13 cellular contexts compared by ENCODE assay signal in genomic region chr20:45861157-45862075, GRCh38. TPM values are rescaled to one million over a fixed set of nuclear protein-coding genes. Genes with fewer than 3 reads are reported as not detected.
DNase-seq lines count a peak whose midpoint lies in the region; ATAC-seq, FAIRE-seq and TF ChIP-seq lines count a peak whose summit lies in the region.
"Had no signal": no experiment of that assay in that cellular context is flagged by ENCODE, and none has a peak within 500 bp of the region (broad histone marks: within the 10 kb centered on the region; RNA-seq: fewer than 3 reads in every experiment).

No MANE protein-coding gene starts in this region.

- H3K27me3 ChIP-seq in small intestine (ENCODE audit: control insufficient read depth in 2 of 2, insufficient read depth in 2 of 2, low read length in 2 of 2): no peaks in the 10 kb centered on the region

- H3K27me3 Mint-ChIP-seq in WTC11 (ENCODE audit: low read depth): no peaks in the 10 kb centered on the region
- H3K27me3 Mint-ChIP-seq in activated CD4-positive, alpha-beta memory T cell treated with anti-CD3 and anti-CD28 coated beads, Interleukin-2, amount 10 ng/mL, durations not matched to agents 7 days and 5 days: no peaks in the 10 kb centered on the region
- H3K27me3 Mint-ChIP-seq: stimulated activated memory B cell treated with anti-CD40 and anti-IgM and Interleukin-4, amounts not matched to agents 10 μg/mL and 1 μg/mL and 100 μg/mL, for 72 hours had no signal

- H3K27ac Mint-ChIP-seq in WTC11: peak overlapping the region; percentile 11; the same call in 1 of the 2 replicates
- no peak overlapping the region for H3K27ac Mint-ChIP-seq in activated CD4-positive, alpha-beta memory T cell treated with anti-CD3 and anti-CD28 coated beads, Interleukin-2, amount 10 ng/mL, durations not matched to agents 7 days and 5 days
- H3K27ac Mint-ChIP-seq: stimulated activated memory B cell treated with anti-CD40 and anti-IgM and Interleukin-4, amounts not matched to agents 10 μg/mL and 1 μg/mL and 100 μg/mL, for 72 hours had no signal

- WGBS in small intestine, 3 donors: 74 to 88% (median 84%) methylated on average over 7 of the region's 7 CpGs

- no peak for TF ChIP-seq CTCF in WTC11 (IDR thresholded peaks at IDR 0.05)

- no peak overlapping the region for H3K27ac ChIP-seq in small intestine (ENCODE audit: low read depth in 1 of 2, low read length in 1 of 2)
- H3K27ac ChIP-seq: prostate gland had no signal

- ATAC-seq in WTC11: no peak
- ATAC-seq: stimulated activated memory B cell treated with anti-CD40 and anti-IgM and Interleukin-4, amounts not matched to agents 10 μg/mL and 1 μg/mL and 100 μg/mL, for 72 hours had no signal

- H3K4me3 ChIP-seq in small intestine (ENCODE audit: low read depth in 1 of 2, low read length in 2 of 2): no peak overlapping the region
- H3K4me3 ChIP-seq: prostate gland had no signal

- no peak for FAIRE-seq in small intestine (lab: Jason Lieb, UNC)

- H3K4me1 ChIP-seq in small intestine (ENCODE audit: control insufficient read depth in 2 of 2, insufficient read depth in 1 of 2, low read depth in 1 of 2, low read length in 1 of 2): no peaks in the 10 kb centered on the region

- POLR2A ChIA-PET in WTC11 (lab: Charles Lee): interaction anchor here (0.6 kb wide), 1 partner anchor 49 kb away, joined by 3 read pairs; no protein-coding TSS in a partner anchor
- POLR2A ChIA-PET in activated CD4-positive, alpha-beta memory T cell treated with anti-CD3 and anti-CD28 coated beads, Interleukin-2, amount 10 ng/mL, durations not matched to agents 7 days and 5 days (lab: Charles Lee): interaction anchor here (1.3 to 1.4 kb wide), 2 partner anchors 20 to 73 kb away, joined by 5 to 7 read pairs; partner anchors contain the start of genes PCIF1 and ZSWIM1

- H3K36me3 ChIP-seq in small intestine (ENCODE audit: control insufficient read depth in 2 of 2, insufficient read depth in 2 of 2, low read length in 2 of 2): no peaks in the 10 kb centered on the region
- H3K36me3 ChIP-seq: prostate gland had no signal

- H3K4me1 Mint-ChIP-seq in WTC11: peaks cover 26% of the 10 kb centered on the region
- peaks cover 32% of the 10 kb centered on the region for H3K4me1 Mint-ChIP-seq in activated CD4-positive, alpha-beta memory T cell treated with anti-CD3 and anti-CD28 coated beads, Interleukin-2, amount 10 ng/mL, durations not matched to agents 7 days and 5 days

- CTCF ChIA-PET in WTC11 (lab: Charles Lee): no interaction called here
- CTCF ChIA-PET in activated CD4-positive, alpha-beta memory T cell treated with anti-CD3 and anti-CD28 coated beads, Interleukin-2, amount 10 ng/mL, durations not matched to agents 7 days and 5 days (lab: Charles Lee): interaction anchor here (1.1 kb wide), 1 partner anchor 126 kb away, joined by 3 read pairs; no protein-coding TSS in a partner anchor

- H3K4me3 Mint-ChIP-seq in WTC11: no peak overlapping the region
- H3K4me3 Mint-ChIP-seq in activated CD4-positive, alpha-beta memory T cell treated with anti-CD3 and anti-CD28 coated beads, Interleukin-2, amount 10 ng/mL, durations not matched to agents 7 days and 5 days: no peak overlapping the region
- H3K4me3 Mint-ChIP-seq: H9; stimulated activated memory B cell treated with anti-CD40 and anti-IgM and Interleukin-4, amounts not matched to agents 10 μg/mL and 1 μg/mL and 100 μg/mL, for 72 hours had no signal

- DNase-seq in NCI-H524 (lab: John Stamatoyannopoulos, UW) (peak; percentile 4 to 35), NCI-H524 treated with DMSO at 0.1 percent for 48 hours (lab: John Stamatoyannopoulos, UW) (no peak), NCI-H2029 treated with DMSO at 0.1 percent for 48 hours (lab: John Stamatoyannopoulos, UW) (peak; percentile 72), WTC11 (ENCODE audit: low spot score) (no peak), small intestine (peak; percentile 78), iPS-NIHi7 (ENCODE audit: extremely low spot score) (no peak)
- DNase-seq in activated CD4-positive, alpha-beta memory T cell treated with anti-CD3 and anti-CD28 coated beads, Interleukin-2, amount 10 ng/mL, durations not matched to agents 7 days and 5 days: no peak
- DNase-seq in activated CD8-positive, alpha-beta memory T cell treated with anti-CD3 and anti-CD28 coated beads, Interleukin-2, amount 50 U/mL, for 48 hours: no peak
- DNase-seq: cortex of kidney, H9, Kasumi-1 had no signal

- H3K9me3 ChIP-seq in small intestine (ENCODE audit: control insufficient read depth, low read depth): no peaks in the 10 kb centered on the region
- H3K9me3 ChIP-seq: prostate gland had no signal

- H3K36me3 Mint-ChIP-seq in WTC11: no peaks in the 10 kb centered on the region
- H3K36me3 Mint-ChIP-seq in activated CD4-positive, alpha-beta memory T cell treated with anti-CD3 and anti-CD28 coated beads, Interleukin-2, amount 10 ng/mL, durations not matched to agents 7 days and 5 days (ENCODE audit: low read depth): peaks cover 18% of the 10 kb centered on the region

- no peaks in the 10 kb centered on the region for H3K9me3 Mint-ChIP-seq in WTC11
- H3K9me3 Mint-ChIP-seq in activated CD4-positive, alpha-beta memory T cell treated with anti-CD3 and anti-CD28 coated beads, Interleukin-2, amount 10 ng/mL, durations not matched to agents 7 days and 5 days: no peaks in the 10 kb centered on the region
- H3K9me3 Mint-ChIP-seq: H9; stimulated activated memory B cell treated with anti-CD40 and anti-IgM and Interleukin-4, amounts not matched to agents 10 μg/mL and 1 μg/mL and 100 μg/mL, for 72 hours had no signal

TF ChIP-seq in WTC11, 78 proteins besides CTCF, POLR2A, EP300 and RAD21:
- TF ChIP-seq ZBTB43 (CRISPR knock-in tag; IDR thresholded peaks at IDR 0.05) (no peak), TP53 (CRISPR knock-in tag; IDR thresholded peaks at IDR 0.05) (no peak)
- TF ChIP-seq, protein P1, sequence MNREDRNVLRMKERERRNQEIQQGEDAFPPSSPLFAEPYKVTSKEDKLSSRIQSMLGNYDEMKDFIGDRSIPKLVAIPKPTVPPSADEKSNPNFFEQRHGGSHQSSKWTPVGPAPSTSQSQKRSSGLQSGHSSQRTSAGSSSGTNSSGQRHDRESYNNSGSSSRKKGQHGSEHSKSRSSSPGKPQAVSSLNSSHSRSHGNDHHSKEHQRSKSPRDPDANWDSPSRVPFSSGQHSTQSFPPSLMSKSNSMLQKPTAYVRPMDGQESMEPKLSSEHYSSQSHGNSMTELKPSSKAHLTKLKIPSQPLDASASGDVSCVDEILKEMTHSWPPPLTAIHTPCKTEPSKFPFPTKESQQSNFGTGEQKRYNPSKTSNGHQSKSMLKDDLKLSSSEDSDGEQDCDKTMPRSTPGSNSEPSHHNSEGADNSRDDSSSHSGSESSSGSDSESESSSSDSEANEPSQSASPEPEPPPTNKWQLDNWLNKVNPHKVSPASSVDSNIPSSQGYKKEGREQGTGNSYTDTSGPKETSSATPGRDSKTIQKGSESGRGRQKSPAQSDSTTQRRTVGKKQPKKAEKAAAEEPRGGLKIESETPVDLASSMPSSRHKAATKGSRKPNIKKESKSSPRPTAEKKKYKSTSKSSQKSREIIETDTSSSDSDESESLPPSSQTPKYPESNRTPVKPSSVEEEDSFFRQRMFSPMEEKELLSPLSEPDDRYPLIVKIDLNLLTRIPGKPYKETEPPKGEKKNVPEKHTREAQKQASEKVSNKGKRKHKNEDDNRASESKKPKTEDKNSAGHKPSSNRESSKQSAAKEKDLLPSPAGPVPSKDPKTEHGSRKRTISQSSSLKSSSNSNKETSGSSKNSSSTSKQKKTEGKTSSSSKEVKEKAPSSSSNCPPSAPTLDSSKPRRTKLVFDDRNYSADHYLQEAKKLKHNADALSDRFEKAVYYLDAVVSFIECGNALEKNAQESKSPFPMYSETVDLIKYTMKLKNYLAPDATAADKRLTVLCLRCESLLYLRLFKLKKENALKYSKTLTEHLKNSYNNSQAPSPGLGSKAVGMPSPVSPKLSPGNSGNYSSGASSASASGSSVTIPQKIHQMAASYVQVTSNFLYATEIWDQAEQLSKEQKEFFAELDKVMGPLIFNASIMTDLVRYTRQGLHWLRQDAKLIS (CRISPR knock-in tag; IDR thresholded peaks at IDR 0.05; ENCODE audit: borderline replicate concordance): no peak
TF ChIP-seq in WTC11: peak in this region for 0.

RNA-seq across cellular contexts. Expression of gene ZSWIM3, which starts 4.0 kb away (rescaled TPM):
- 3.4 to 5.4 TPM (median 4.7 TPM) in 3 replicates for total RNA-seq in WTC11 (2021)
- polyA plus RNA-seq in small intestine: 1 to 10 TPM; 2.7 to 4.7 (median 3.6) TPM
- total RNA-seq in activated CD4-positive, alpha-beta memory T cell treated with anti-CD3 and anti-CD28 coated beads, Interleukin-2, amount 10 ng/mL, durations not matched to agents 7 days and 5 days: 1 to 10 TPM; 5.5 to 5.7 TPM

RNA-seq across cellular contexts. Expression of gene ACOT8, which starts 4.2 kb away (rescaled TPM):
- total RNA-seq in WTC11 (2021): 38.1 to 41.1 TPM (median 39.4 TPM) in 3 replicates
- 100 to 1,000 TPM in 1 of 3 donors, 10 to 100 TPM in 2; 41.2 to 123 (median 54.0) TPM for polyA plus RNA-seq in small intestine
- total RNA-seq in activated CD4-positive, alpha-beta memory T cell treated with anti-CD3 and anti-CD28 coated beads, Interleukin-2, amount 10 ng/mL, durations not matched to agents 7 days and 5 days: 10 to 100 TPM; 36.0 to 36.5 TPM

RNA-seq across cellular contexts. Expression of gene ZSWIM1, which starts 19.6 kb away (rescaled TPM):
- total RNA-seq in WTC11 (2021): 15.2 to 17.4 TPM (median 17.0 TPM) in 3 replicates
- 1 to 10 TPM; 2.5 to 4.6 (median 2.7) TPM for polyA plus RNA-seq in small intestine
- 1 to 10 TPM; 2.7 to 2.9 TPM for total RNA-seq in activated CD4-positive, alpha-beta memory T cell treated with anti-CD3 and anti-CD28 coated beads, Interleukin-2, amount 10 ng/mL, durations not matched to agents 7 days and 5 days

RNA-seq across cellular contexts. Expression of gene SPATA25, which starts 26.0 kb away (rescaled TPM):
- 3.3 to 4.5 TPM (median 3.7 TPM) in 3 replicates for total RNA-seq in WTC11 (2021)
- polyA plus RNA-seq in small intestine: 1 to 10 TPM in 1 of 3 donors, not detected in 2; 1.8 TPM
- under 1 TPM; 0.30 to 0.88 TPM for total RNA-seq in activated CD4-positive, alpha-beta memory T cell treated with anti-CD3 and anti-CD28 coated beads, Interleukin-2, amount 10 ng/mL, durations not matched to agents 7 days and 5 days

RNA-seq across cellular contexts. Expression of gene SNX21, which starts 27.8 kb away (rescaled TPM):
- total RNA-seq in WTC11 (2021): 17.9 to 23.1 TPM (median 21.7 TPM) in 3 replicates
- 10 to 100 TPM in 1 of 3 donors, 1 to 10 TPM in 2; 7.8 to 14.6 (median 8.7) TPM for polyA plus RNA-seq in small intestine
- total RNA-seq in activated CD4-positive, alpha-beta memory T cell treated with anti-CD3 and anti-CD28 coated beads, Interleukin-2, amount 10 ng/mL, durations not matched to agents 7 days and 5 days: 1 to 10 TPM in 1 of 2 experiments, under 1 TPM in 1; 0.91 to 1.6 TPM

Comparison
In these comparisons a context has a peak if more than half of its experiments do, and no peak if none do; other contexts are left out.
1. DNase-seq: peak in NCI-H524 (2 of 2), NCI-H2029 treated with DMSO at 0.1 percent for 48 hours (single experiment) and small intestine (single experiment); none in NCI-H524 treated with DMSO at 0.1 percent for 48 hours (single experiment), WTC11 (single experiment), iPS-NIHi7 (single experiment), activated CD4-positive, alpha-beta memory T cell treated with anti-CD3 and anti-CD28 coated beads, Interleukin-2, amount 10 ng/mL, durations not matched to agents 7 days and 5 days (single experiment) and activated CD8-positive, alpha-beta memory T cell treated with anti-CD3 and anti-CD28 coated beads, Interleukin-2, amount 50 U/mL, for 48 hours (single experiment).